10 cellular contexts compared by ENCODE assay signal in the genomic region with DNA sequence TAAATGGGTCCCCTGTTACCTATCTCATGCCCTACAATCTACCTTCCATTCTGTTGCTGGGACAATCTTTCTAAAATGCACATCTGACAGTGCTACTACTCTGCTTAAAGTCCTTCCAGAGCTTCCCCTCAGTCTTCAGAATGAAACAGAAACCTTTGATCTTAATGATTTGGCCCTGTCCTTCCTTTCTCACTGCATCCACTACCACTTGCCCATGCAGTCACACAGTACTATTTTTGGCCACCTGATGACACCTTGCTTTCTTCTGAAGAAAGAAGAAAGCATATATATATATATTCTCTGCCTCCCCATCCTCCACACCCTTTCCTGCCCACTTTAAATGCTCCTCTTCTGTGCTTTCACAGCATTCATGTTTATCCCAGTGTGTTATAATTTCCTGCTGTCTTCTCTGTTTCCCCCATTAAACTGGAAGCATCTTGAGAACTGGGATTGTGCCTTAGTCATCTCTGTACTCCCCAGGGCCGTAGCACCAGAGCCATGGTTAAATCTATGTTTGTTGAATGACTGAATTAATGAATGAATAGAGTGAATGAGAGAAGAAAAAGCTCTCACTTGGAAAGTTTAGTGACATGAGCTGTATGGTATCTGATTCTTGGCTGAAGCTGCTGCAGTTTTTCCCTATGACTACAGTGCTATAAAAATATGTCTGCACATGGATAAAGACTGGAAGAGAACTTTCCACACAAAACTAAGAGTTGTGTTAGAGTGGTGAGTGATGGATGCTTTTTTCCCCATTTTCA. TPM values are rescaled to one million over a fixed set of nuclear protein-coding genes. Genes with fewer than 3 reads are reported as not detected.
DNase-seq lines count a peak whose midpoint lies in the region; ATAC-seq, FAIRE-seq and TF ChIP-seq lines count a peak whose summit lies in the region.
"Had no signal": no experiment of that assay in that cellular context is flagged by ENCODE, and none has a peak within 500 bp of the region (broad histone marks: within the 10 kb centered on the region; RNA-seq: fewer than 3 reads in every experiment).

No MANE protein-coding gene starts in this region.

- POLR2A ChIA-PET in HCT116 (lab: Charles Lee) = no interaction called here

- H3K9me2 ChIP-seq in HCT116 (ENCODE audit: insufficient read depth) = no peaks in the 10 kb centered on the region

- H3K27ac ChIP-seq in HCT116 (ENCODE audit: low read depth, low read length) (no peak overlapping the region), keratinocyte (ENCODE audit: control insufficient read depth, insufficient read depth, low read length) (peak overlapping the region; percentile 59)

- intact Hi-C loops in HCT116 (cut with micrococcal nuclease) = loop anchor here (10.0 kb wide), 2 partner anchors 500 to 930 kb away; a partner anchor contains a TSS

- CTCF ChIA-PET in HCT116 (lab: Charles Lee) = interaction anchor here (1.5 to 2.4 kb wide), 2 partner anchors 269 to 432 kb away, joined by 8 to 10 read pairs; no protein-coding TSS in a partner anchor

- TF ChIP-seq POLR2A in HCT116 (IDR thresholded peaks at IDR 0.05; ENCODE audit: borderline replicate concordance, extremely low read depth, insufficient read depth, insufficient read length) = no peak

- H3K9me1 ChIP-seq in keratinocyte (ENCODE audit: control insufficient read depth, extremely low read depth, insufficient read depth, low read length) = no peaks in the 10 kb centered on the region

- no peak for DNase-seq in HCT116 (ENCODE audit: low read depth, low spot score)
- no peak for DNase-seq in keratinocyte (ENCODE audit: low read depth, low spot score)
- DNase-seq in NOMO-1 (lab: John Stamatoyannopoulos, UW; ENCODE audit: unreplicated experiment in 2 of 2) = no peak
- DNase-seq in LoVo (ENCODE audit: low spot score) = no peak
- no peak for DNase-seq in NCI-H2227 (lab: John Stamatoyannopoulos, UW; ENCODE audit: unreplicated experiment)
- DNase-seq in D341Med (ENCODE audit: low spot score) = no peak
- DNase-seq: activated naive CD4-positive, alpha-beta T cell treated with anti-CD3 and anti-CD28 coated beads, Interleukin-2, amount 50 U/mL, for 16 hours had no signal

- no peak for TF ChIP-seq RAD21 in HCT116 (IDR thresholded peaks at IDR 0.05; ENCODE audit: low read depth)

- dilution Hi-C loops in keratinocyte (cut with MboI; ENCODE audit: extremely low pct_ligation_motif_present, low sequenced_read_pairs) = no loop called here

- H3K4me1 ChIP-seq in HCT116 (ENCODE audit: control insufficient read depth in 1 of 2, insufficient read depth in 2 of 2, low read length in 2 of 2) (peaks cover 3 to 27% of the 10 kb centered on the region in 2 experiments; a peak in 3 of 4 replicates), keratinocyte (ENCODE audit: control insufficient read depth, extremely low read depth, insufficient read depth, low read length) (peaks cover 33% of the 10 kb centered on the region)

- H3K27me3 ChIP-seq in HCT116 (ENCODE audit: insufficient read depth, low read length) (no peaks in the 10 kb centered on the region), keratinocyte (ENCODE audit: control insufficient read depth, extremely low read depth, insufficient read depth, low read length) (no peaks in the 10 kb centered on the region)

- RAD21 ChIA-PET in HCT116 (lab: Charles Lee; ENCODE audit: low non-redundant PET in 1 of 2, low total read pairs in 2 of 2, uncharacterized antibody in 2 of 2, unreplicated experiment in 2 of 2) = no interaction called here

- FAIRE-seq in keratinocyte (lab: Jason Lieb, UNC) = no peak

- H4K20me1 ChIP-seq in HCT116 (ENCODE audit: insufficient read depth) (no peaks in the 10 kb centered on the region), keratinocyte (ENCODE audit: control insufficient read depth, extremely low read depth, insufficient read depth, low read length) (no peaks in the 10 kb centered on the region)

- H3K4me3 ChIP-seq in HCT116 (replicated peaks in 1 of 2; ENCODE audit: low read depth in 1 of 2, low read length in 2 of 2) = no peak overlapping the region
- H3K4me3 ChIP-seq in keratinocyte (ENCODE audit: control insufficient read depth in 2 of 3, extremely low read depth in 1 of 3, insufficient read depth in 2 of 3, low read depth in 1 of 3, low read length in 3 of 3) = no peak overlapping the region

- H3K36me3 ChIP-seq in HCT116 (ENCODE audit: control insufficient read depth in 1 of 2, insufficient read depth in 2 of 2, low read length in 2 of 2) = no peaks in the 10 kb centered on the region
- H3K36me3 ChIP-seq in keratinocyte (ENCODE audit: control insufficient read depth in 2 of 2, extremely low read depth in 1 of 2, insufficient read depth in 2 of 2, low read length in 2 of 2) = no peaks in the 10 kb centered on the region

- peak overlapping the region; percentile 27; the same call in 1 of the 2 replicates for H3K4me2 ChIP-seq in HCT116 (ENCODE audit: low read length)
- H3K4me2 ChIP-seq in keratinocyte (ENCODE audit: control insufficient read depth, extremely low read depth, insufficient read depth, low read depth, low read length) = no peak overlapping the region

- H3K9ac ChIP-seq in HCT116 (ENCODE audit: low read length) (no peak overlapping the region), keratinocyte (ENCODE audit: control insufficient read depth, extremely low read depth, insufficient read depth, low read length) (no peak overlapping the region)

- BruUV-seq in HCT116 (replicated peaks; lab: Mats Ljungman, UMichigan) = no TSS peak

- H3K9me3 ChIP-seq in HCT116 (ENCODE audit: control insufficient read depth in 1 of 2, insufficient read depth in 1 of 2, low read depth in 1 of 2, low read length in 2 of 2) = no peaks in the 10 kb centered on the region
- H3K9me3 ChIP-seq in keratinocyte (ENCODE audit: control insufficient read depth, low read depth, low read length) = no peaks in the 10 kb centered on the region

- TF ChIP-seq CTCF in HCT116 (IDR thresholded peaks at IDR 0.05 in 2 of 3, conservative IDR thresholded peaks at IDR 0.05 in 1 of 3; ENCODE audit: borderline replicate concordance in 1 of 3, insufficient read depth in 1 of 3, low read depth in 2 of 3, low read length in 2 of 3) (no peak), keratinocyte (optimal IDR thresholded peaks at IDR 0.05 in 1 of 3, IDR thresholded peaks at IDR 0.05 in 1 of 3, conservative IDR thresholded peaks at IDR 0.05 in 1 of 3; ENCODE audit: extremely low read depth in 1 of 3, insufficient read depth in 2 of 3, low read length in 3 of 3) (no peak)

- ATAC-seq in GM18868 (IDR thresholded peaks at IDR 0.05; ENCODE audit: unreplicated experiment) (peak; percentile 82), HCT116 (no peak), HG03575 (IDR thresholded peaks at IDR 0.05; ENCODE audit: extremely low read depth, insufficient number of reproducible peaks, low FRiP score, unreplicated experiment) (peak; percentile 66)

- no peaks in the 10 kb centered on the region for H3K79me2 ChIP-seq in HCT116 (ENCODE audit: insufficient read depth, low read length)
- no peaks in the 10 kb centered on the region for H3K79me2 ChIP-seq in keratinocyte (ENCODE audit: control insufficient read depth, insufficient read depth, low read length)

- H2AFZ ChIP-seq in HCT116 (ENCODE audit: low read depth, low read length, poor library complexity, severe bottlenecking) (no peak overlapping the region), keratinocyte (ENCODE audit: control insufficient read depth, low read length) (no peak overlapping the region)

TF ChIP-seq in HCT116, 20 proteins besides CTCF, POLR2A, EP300 and RAD21 (continues in another document):
- TF ChIP-seq ELF1 (IDR thresholded peaks at IDR 0.05; ENCODE audit: borderline replicate concordance, low read depth) (no peak), CEBPB (IDR thresholded peaks at IDR 0.05; ENCODE audit: low read depth) (no peak), JUND (IDR thresholded peaks at IDR 0.05) (no peak), SIN3A (IDR thresholded peaks at IDR 0.05; ENCODE audit: low read depth) (no peak), CBX3 (IDR thresholded peaks at IDR 0.05; ENCODE audit: low read depth) (no peak), SP1 (IDR thresholded peaks at IDR 0.05; ENCODE audit: low read depth) (no peak), ZNF274 (IDR thresholded peaks at IDR 0.05; ENCODE audit: low read depth, low read length) (no peak), ZFX (IDR thresholded peaks at IDR 0.05) (no peak), YY1 (IDR thresholded peaks at IDR 0.05; ENCODE audit: extremely low read depth, insufficient replicate concordance, low read depth, low read length) (no peak)
- TF ChIP-seq, protein P1, sequence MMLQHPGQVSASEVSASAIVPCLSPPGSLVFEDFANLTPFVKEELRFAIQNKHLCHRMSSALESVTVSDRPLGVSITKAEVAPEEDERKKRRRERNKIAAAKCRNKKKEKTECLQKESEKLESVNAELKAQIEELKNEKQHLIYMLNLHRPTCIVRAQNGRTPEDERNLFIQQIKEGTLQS (IDR thresholded peaks at IDR 0.05) = no peak

RNA-seq across cellular contexts. Expression of a gene that starts 56.2 kb away (rescaled TPM):
- total RNA-seq in HCT116 (2021; ENCODE audit: unreplicated experiment) = 0.10 TPM
- 0.08 TPM in 1 of 2 replicates, not detected in the other for polyA plus RNA-seq in HCT116 (2012)
- polyA plus RNA-seq in keratinocyte = 0.05 to 0.14 TPM (median 0.13 TPM) in 3 replicates
- polyA plus RNA-seq in keratinocyte (2011; ENCODE audit: low read depth) = not detected
- polyA plus RNA-seq in keratinocyte (2011; cell fraction: cytosol; rRNA removed) = 0.09 TPM in 2 replicates
- 0.19 and 0.35 TPM in 2 replicates for polyA plus RNA-seq in keratinocyte (2011; cell fraction: nucleus; rRNA removed)
- polyA plus RNA-seq in keratinocyte (2012; ENCODE audit: low replicate concordance) = 0.07 and 0.14 TPM in 2 replicates
- polyA minus RNA-seq in keratinocyte = 0.19 to 0.20 TPM in 2 of 3 replicates, not detected in the other
- polyA minus RNA-seq in keratinocyte (2011; cell fraction: cytosol; rRNA and poly(A)+ RNA removed) = not detected
- 0.21 and 0.31 TPM in 2 replicates for polyA minus RNA-seq in keratinocyte (2011; cell fraction: nucleus; rRNA and poly(A)+ RNA removed)
- total RNA-seq: T-helper 2 cell treated with Interferon-gamma antibody and Interleukin-4, amounts not matched to agents 100 ng/mL and 5 ng/mL, for 36 hours had no signal
